ENCODE assay signal across 11 cellular contexts in the genomic region with DNA sequence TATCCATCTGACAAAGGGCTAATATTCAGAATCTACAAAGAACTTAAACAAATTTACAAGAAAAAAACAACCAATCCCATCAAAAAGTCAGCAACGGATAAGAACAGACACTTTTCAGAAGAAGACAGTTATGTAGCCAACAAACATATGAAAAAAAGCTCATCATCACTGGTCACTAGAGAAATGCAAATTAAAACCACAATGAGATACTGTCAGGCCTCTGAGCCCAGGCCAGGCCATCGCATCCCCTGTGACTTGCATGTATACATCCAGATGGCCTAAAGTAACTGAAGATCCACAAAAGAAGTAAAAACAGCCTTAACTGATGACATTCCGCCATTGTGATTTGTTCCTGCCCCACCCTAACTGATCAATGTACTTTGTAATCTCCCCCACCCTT. TPM values are rescaled to one million over a fixed set of nuclear protein-coding genes. Genes with fewer than 3 reads are reported as not detected.
DNase-seq lines count a peak whose midpoint lies in the region; ATAC-seq, FAIRE-seq and TF ChIP-seq lines count a peak whose summit lies in the region.
"Not testable (repeated sequence)": the region's sequence is repeated elsewhere in the genome, so short reads cannot be mapped to it uniquely, and the experiment has no call there.
"Had no signal": no experiment of that assay in that cellular context is flagged by ENCODE, and none has a peak within 500 bp of the region (broad histone marks: within the 10 kb centered on the region; RNA-seq: fewer than 3 reads in every experiment).

No MANE protein-coding gene starts in this region.

- TF ChIP-seq CTCF in OCI-LY1 (IDR thresholded peaks at IDR 0.05; ENCODE audit: low read length); GM12878 (IDR thresholded peaks at IDR 0.05 in 2 of 3, conservative IDR thresholded peaks at IDR 0.05 in 1 of 3; ENCODE audit: control insufficient read depth in 2 of 3, extremely low read depth in 1 of 3, insufficient read depth in 1 of 3, low read depth in 3 of 3, low read length in 3 of 3): not testable (repeated sequence)

- not testable (repeated sequence) for BruUV-seq in GM12878 (replicated peaks; lab: Mats Ljungman, UMichigan)

- ATAC-seq in GM18909 (IDR thresholded peaks at IDR 0.05; ENCODE audit: poor library complexity, unreplicated experiment) (peak; percentile 26), HG03354 (IDR thresholded peaks at IDR 0.05; ENCODE audit: poor library complexity, severe bottlenecking, unreplicated experiment) (peak; percentile 26), GM12878 (peak; percentile 57)
- ATAC-seq in naive B cell (ENCODE audit: low read depth in 2 of 2) = not testable (repeated sequence)

- peaks cover 0 to 25% (median 3%) of the 10 kb centered on the region in 11 experiments; a peak in 7 of 22 replicates for H3K36me3 ChIP-seq in BLaER1 treated with 17β-estradiol and CSF1 and Interleukin-3, amounts not matched to agents 10 nM and 100 nM
- H3K36me3 ChIP-seq in OCI-LY1 (ENCODE audit: insufficient read depth, low read length); GM12878 (ENCODE audit: control insufficient read depth in 2 of 2, insufficient read depth in 2 of 2, low read length in 1 of 2): not testable (repeated sequence)

- peak overlapping the region in 9 of 11 experiments; percentile 5 to 93 (median 91); a peak in 17 of 22 replicates for H3K9ac ChIP-seq in BLaER1 treated with 17β-estradiol and CSF1 and Interleukin-3, amounts not matched to agents 10 nM and 100 nM
- peak overlapping the region; percentile 63; the same call in 1 of the 2 replicates for H3K9ac ChIP-seq in OCI-LY1 (ENCODE audit: low read length)
- not testable (repeated sequence) for H3K9ac ChIP-seq in GM12878 (ENCODE audit: control insufficient read depth, insufficient read depth, low read length)

- H3K4me1 ChIP-seq in BLaER1 treated with 17β-estradiol and CSF1 and Interleukin-3, amounts not matched to agents 10 nM and 100 nM = peaks cover 30 to 44% (median 34%) of the 10 kb centered on the region in 10 experiments
- H3K4me1 ChIP-seq in OCI-LY1 (ENCODE audit: insufficient read depth, low read length, severe bottlenecking) (peaks cover 40% of the 10 kb centered on the region), GM12878 (ENCODE audit: control insufficient read depth, insufficient read depth, low read length) (peaks cover 12% of the 10 kb centered on the region)

- H3K9me3 Mint-ChIP-seq in naive B cell = peaks cover 1 to 11% (median 8%) of the 10 kb centered on the region in 7 donors

- TF ChIP-seq EP300 in GM12878 (IDR thresholded peaks at IDR 0.05; ENCODE audit: borderline replicate concordance in 1 of 2, control insufficient read depth in 1 of 2, low read depth in 2 of 2, low read length in 2 of 2) = not testable (repeated sequence)

- peaks cover 1 to 11% (median 8%) of the 10 kb centered on the region in 11 experiments; a peak in 20 of 22 replicates for H3K9me3 ChIP-seq in BLaER1 treated with 17β-estradiol and CSF1 and Interleukin-3, amounts not matched to agents 10 nM and 100 nM (replicated peaks in 1 of 11)
- H3K9me3 ChIP-seq in OCI-LY1 (ENCODE audit: low read length); GM12878 (replicated peaks; ENCODE audit: control insufficient read depth, insufficient read depth, low read length): not testable (repeated sequence)

- H3K27ac ChIP-seq in BLaER1 treated with 17β-estradiol and CSF1 and Interleukin-3, amounts not matched to agents 10 nM and 100 nM = peak overlapping the region in 9 of 11 experiments; percentile 69 to 89 (median 87); a peak in 20 of 22 replicates
- peak overlapping the region; percentile 95 for H3K27ac ChIP-seq in OCI-LY1 (ENCODE audit: low read depth, low read length, poor library complexity, severe bottlenecking)
- not testable (repeated sequence) for H3K27ac ChIP-seq in GM12878 (ENCODE audit: control insufficient read depth, insufficient read depth)

- peak overlapping the region in 5 of 6 donors; percentile 37 to 88 (median 54) for H3K27ac Mint-ChIP-seq in naive B cell

- H3K4me3 ChIP-seq in BLaER1 treated with 17β-estradiol and CSF1 and Interleukin-3, amounts not matched to agents 10 nM and 100 nM = peak overlapping the region; percentile 25 to 86 (median 76); a peak in 18 of 20 replicates
- peak overlapping the region; percentile 55 for H3K4me3 ChIP-seq in OCI-LY1 (ENCODE audit: low read depth, low read length, poor library complexity, severe bottlenecking)
- not testable (repeated sequence) for H3K4me3 ChIP-seq in GM12878

- not testable (repeated sequence) for H4K20me1 ChIP-seq in BLaER1 treated with 17β-estradiol and CSF1 and Interleukin-3, amounts not matched to agents 10 nM and 100 nM; OCI-LY1 (ENCODE audit: insufficient read depth, low read length); GM12878 (ENCODE audit: control insufficient read depth, insufficient read depth)

- not testable (repeated sequence) for H3K9me2 ChIP-seq in OCI-LY1 (ENCODE audit: low read depth, low read length)

- POLR2A ChIA-PET in GM12878 (lab: Charles Lee) = interaction anchor here (0.7 kb wide), 1 partner anchor 36 kb away, joined by 3 read pairs; no protein-coding TSS in a partner anchor

- H3K79me2 ChIP-seq in OCI-LY1 (ENCODE audit: insufficient read depth, low read length); GM12878 (ENCODE audit: control insufficient read depth, insufficient read depth, low read length): not testable (repeated sequence)

- TF ChIP-seq POLR2A in GM12878 (IDR thresholded peaks at IDR 0.05; ENCODE audit: low read depth, low read length) = not testable (repeated sequence)

- peaks cover 34 to 35% of the 10 kb centered on the region in 2 donors for H3K36me3 Mint-ChIP-seq in naive B cell

- H2AFZ ChIP-seq in OCI-LY1 (ENCODE audit: low read length); GM12878 (ENCODE audit: control insufficient read depth, low read depth, low read length): not testable (repeated sequence)

- peak overlapping the region in 2 of 8 donors; percentile 5 to 22 for H3K4me3 Mint-ChIP-seq in naive B cell

- H3K4me1 Mint-ChIP-seq in naive B cell = peaks cover 44 to 58% (median 50%) of the 10 kb centered on the region in 3 donors

- H3K27me3 Mint-ChIP-seq in naive B cell = not testable (repeated sequence)

- not testable (repeated sequence) for TF ChIP-seq RAD21 in GM12878 (IDR thresholded peaks at IDR 0.05; ENCODE audit: insufficient read depth, low read depth, low read length)

- H3F3A ChIP-seq in OCI-LY1 (ENCODE audit: insufficient read depth, low read length) = not testable (repeated sequence)

- intact Hi-C loops in GM12878 (cut with micrococcal nuclease; ENCODE audit: unreplicated experiment) = not testable (repeated sequence)

- CTCF ChIA-PET in GM12878 (lab: Yijun Ruan, JAX) = not testable (repeated sequence)

- DNase-seq in GM12878 (ENCODE audit: low read depth, low spot score); naive B cell: not testable (repeated sequence)

- not testable (repeated sequence) for H3K27me3 ChIP-seq in BLaER1 treated with 17β-estradiol and CSF1 and Interleukin-3, amounts not matched to agents 10 nM and 100 nM; OCI-LY1 (ENCODE audit: insufficient read depth, low read length); GM12878 (replicated peaks in 1 of 2; ENCODE audit: control insufficient read depth in 2 of 2, insufficient read depth in 2 of 2, low read length in 1 of 2)

- peak overlapping the region; percentile 83 to 96 (median 89) for H3K4me2 ChIP-seq in BLaER1 treated with 17β-estradiol and CSF1 and Interleukin-3, amounts not matched to agents 10 nM and 100 nM
- peak overlapping the region; percentile 72; the same call in 1 of the 2 replicates for H3K4me2 ChIP-seq in OCI-LY1 (ENCODE audit: low read length)
- not testable (repeated sequence) for H3K4me2 ChIP-seq in GM12878 (ENCODE audit: control insufficient read depth, insufficient read depth)

- SMC1A ChIA-PET in GM12878 (lab: Charles Lee; ENCODE audit: uncharacterized antibody, unreplicated experiment) = interaction anchor here (0.7 to 0.8 kb wide), 2 partner anchors 9 to 180 kb away, joined by 3 to 4 read pairs; no protein-coding TSS in a partner anchor

- FAIRE-seq in GM12878 (lab: Jason Lieb, UNC) = not testable (repeated sequence)

- 79% methylated on average over 2 of the region's 3 CpGs for WGBS in GM12878 (ENCODE audit: insufficient coverage, insufficient replicate concordance, low lambda C conversion rate, missing lambda C conversion rate)

- RAD21 ChIA-PET in GM12878 (lab: Charles Lee; ENCODE audit: unreplicated experiment) = interaction anchor here (0.9 to 1.4 kb wide), 2 partner anchors 10 to 36 kb away, joined by 3 to 4 read pairs; no protein-coding TSS in a partner anchor

- in situ Hi-C loops in GM12878 (cut with MboI) = not testable (repeated sequence)

RNA-seq across cellular contexts. Expression of a gene that starts 13.6 kb away (rescaled TPM):
- total RNA-seq in GM12878 (2013; cell fraction: nucleolus; rRNA removed) = not detected in 2 replicates
- total RNA-seq in GM12878 (2014; rRNA removed) (0.11 TPM in 1 of 2 replicates, not detected in the other), GM12878 (2014; rRNA removed; fragmentation: Illumina TruSeq; extraction: Trizol) (not detected in 2 replicates), GM12878 (2021) (0.16 TPM in 1 of 2 replicates, not detected in the other)
- 0.13 TPM for polyA plus RNA-seq in GM12878 (2011; ENCODE audit: low read depth)
- polyA plus RNA-seq in GM12878 (2011; rRNA removed) (0.05 TPM in 1 of 2 replicates, not detected in the other), GM12878 (2014; fragmentation: Illumina TruSeq; extraction: Trizol) (0.10 TPM in 1 of 2 replicates, not detected in the other), GM12878 (2014; fragmentation: Nextera tagmentation; extraction: Ambion mirVana) (under 1 TPM in 1 of 2 experiments, not detected in 1; 0.05 TPM), GM12878 (2014; rRNA removed) (0.06 TPM in 1 of 2 replicates, not detected in the other), GM12878 (2016; fragmentation: Nextera tagmentation; extraction: Ambion mirVana) (under 1 TPM in 1 of 2 experiments, not detected in 1; 0.07 TPM), naive B cell (ENCODE audit: low read depth in 6 of 6) (1 to 10 TPM in 5 of 6 donors, under 1 TPM in 1; 1.00 to 4.3 (median 2.9) TPM)
- 0.01 TPM in 1 of 2 replicates, not detected in the other for polyA plus RNA-seq in GM12878 (2011; cell fraction: cytosol; rRNA removed)
- not detected in 2 replicates for polyA plus RNA-seq in GM12878 (2011; cell fraction: nucleus; rRNA removed)
- polyA plus RNA-seq in GM12878 (2012) = not detected in 2 replicates
- not detected in 2 replicates for polyA minus RNA-seq in GM12878 (2011; rRNA and poly(A)+ RNA removed)
- not detected in 2 replicates for polyA minus RNA-seq in GM12878 (2011; cell fraction: cytosol; rRNA and poly(A)+ RNA removed)
- polyA minus RNA-seq in GM12878 (2011; cell fraction: nucleus; rRNA and poly(A)+ RNA removed) = not detected in 2 replicates
- total RNA-seq: A172; A673; Calu3; CD4-positive, alpha-beta memory T cell; G401 had no signal
- polyA plus RNA-seq: CD4-positive, alpha-beta memory T cell had no signal
